11 cellular contexts compared by ENCODE assay signal in the genomic region with DNA sequence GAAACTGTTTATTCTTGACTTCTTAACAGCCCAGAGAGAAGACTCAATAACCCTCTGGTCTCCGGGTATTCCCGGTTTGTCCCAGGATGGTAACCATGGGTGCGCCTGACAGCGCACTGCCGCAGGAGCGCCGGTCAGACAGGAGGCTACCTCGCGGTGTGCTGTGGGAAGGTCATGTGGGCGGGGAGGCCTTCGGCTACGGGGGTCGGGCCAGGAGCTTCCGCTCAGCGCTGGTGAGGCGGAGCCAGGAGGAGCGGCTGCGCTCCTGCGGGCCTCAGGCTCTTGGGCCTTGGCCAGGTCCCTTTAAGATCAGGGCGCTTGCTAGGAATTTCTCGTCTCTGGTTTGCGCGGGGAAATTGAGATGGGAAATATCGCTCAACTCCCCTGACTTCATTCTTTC.
DNase-seq lines count a peak whose midpoint lies in the region; ATAC-seq and TF ChIP-seq lines count a peak whose summit lies in the region.
"Had no signal": no experiment of that assay in that cellular context is flagged by ENCODE, and none has a peak within 500 bp of the region (broad histone marks: within the 10 kb centered on the region; RNA-seq: fewer than 3 reads in every experiment).

No MANE protein-coding gene starts in this region.

- no peak overlapping the region for H2AFZ ChIP-seq in neural cell (ENCODE audit: low read depth, low read length)

- no peaks in the 10 kb centered on the region for H3K9me2 ChIP-seq in neural cell (ENCODE audit: insufficient read depth, low read length)

- TF ChIP-seq EP300 in neural cell (conservative IDR thresholded peaks at IDR 0.05; ENCODE audit: poor library complexity, severe bottlenecking) = no peak

- H3K4me3 Mint-ChIP-seq in stimulated activated naive B cell treated with anti-CD40 and anti-IgM and Interleukin-4, amounts not matched to agents 10 μg/mL and 1 μg/mL and 100 μg/mL, for 72 hours = no peak overlapping the region
- H3K4me3 Mint-ChIP-seq: activated T-cell treated with anti-CD3 and anti-CD28 coated beads, Interleukin-2, amount 50 U/mL, for 72 hours; CD4-positive, CD25-positive, alpha-beta regulatory T cell had no signal

- no peak overlapping the region for H3K27ac ChIP-seq in neural cell (ENCODE audit: low read length)

- H3K4me2 ChIP-seq in neural cell (ENCODE audit: low read length) = peak overlapping the region; percentile 42

- peak overlapping the region; percentile 33 for H3K9ac ChIP-seq in neural cell (ENCODE audit: low read length)

- no peaks in the 10 kb centered on the region for H3K4me1 Mint-ChIP-seq in stimulated activated naive B cell treated with anti-CD40 and anti-IgM and Interleukin-4, amounts not matched to agents 10 μg/mL and 1 μg/mL and 100 μg/mL, for 72 hours
- H3K4me1 Mint-ChIP-seq: CD4-positive, CD25-positive, alpha-beta regulatory T cell had no signal

- H3K9me3 ChIP-seq in neural cell (ENCODE audit: low read length) = no peaks in the 10 kb centered on the region

- TF ChIP-seq CTCF in epithelial cell of esophagus (IDR thresholded peaks at IDR 0.05; ENCODE audit: insufficient read depth, low read depth, low read length, missing control alignments) (no peak), neural cell (IDR thresholded peaks at IDR 0.05; ENCODE audit: poor library complexity, severe bottlenecking) (no peak)

- H3K4me3 ChIP-seq in epithelial cell of esophagus (ENCODE audit: low read length) (no peak overlapping the region), neural cell (ENCODE audit: low read length) (peak overlapping the region; percentile 58)

- no peaks in the 10 kb centered on the region for H3K36me3 ChIP-seq in neural cell (ENCODE audit: insufficient read depth, low read length)

- H3K36me3 Mint-ChIP-seq in stimulated activated naive B cell treated with anti-CD40 and anti-IgM and Interleukin-4, amounts not matched to agents 10 μg/mL and 1 μg/mL and 100 μg/mL, for 72 hours = no peaks in the 10 kb centered on the region
- H3K36me3 Mint-ChIP-seq: CD4-positive, CD25-positive, alpha-beta regulatory T cell had no signal

- no peak for TF ChIP-seq RAD21 in neural cell (conservative IDR thresholded peaks at IDR 0.05)

- no peaks in the 10 kb centered on the region for H3F3A ChIP-seq in neural cell (ENCODE audit: insufficient read depth, low read length, poor library complexity, severe bottlenecking)

- no peaks in the 10 kb centered on the region for H3K27me3 ChIP-seq in neural cell (ENCODE audit: insufficient read depth, low read depth, low read length)

- H3K27ac Mint-ChIP-seq in stimulated activated naive B cell treated with anti-CD40 and anti-IgM and Interleukin-4, amounts not matched to agents 10 μg/mL and 1 μg/mL and 100 μg/mL, for 72 hours = no peak overlapping the region
- H3K27ac Mint-ChIP-seq: activated T-cell treated with anti-CD3 and anti-CD28 coated beads, Interleukin-2, amount 50 U/mL, for 72 hours; CD4-positive, CD25-positive, alpha-beta regulatory T cell had no signal

- no peak for ATAC-seq in HG02588 (IDR thresholded peaks at IDR 0.05; ENCODE audit: unreplicated experiment)
- no peak for ATAC-seq in stimulated activated naive B cell treated with anti-CD40 and anti-IgM and Interleukin-4, amounts not matched to agents 10 μg/mL and 1 μg/mL and 100 μg/mL, for 72 hours (replicated peaks)
- ATAC-seq: activated T-cell treated with anti-CD3 and anti-CD28 coated beads, Interleukin-2, amount 50 U/mL, for 72 hours had no signal

- no peaks in the 10 kb centered on the region for H3K27me3 Mint-ChIP-seq in stimulated activated naive B cell treated with anti-CD40 and anti-IgM and Interleukin-4, amounts not matched to agents 10 μg/mL and 1 μg/mL and 100 μg/mL, for 72 hours
- H3K27me3 Mint-ChIP-seq: CD4-positive, CD25-positive, alpha-beta regulatory T cell had no signal

- H3K79me2 ChIP-seq in neural cell (replicated peaks; ENCODE audit: insufficient read depth, low read length) = no peaks in the 10 kb centered on the region

- H3K9me3 Mint-ChIP-seq in stimulated activated naive B cell treated with anti-CD40 and anti-IgM and Interleukin-4, amounts not matched to agents 10 μg/mL and 1 μg/mL and 100 μg/mL, for 72 hours = peaks cover 0 to 2% of the 10 kb centered on the region in 2 donors

- DNase-seq in DMS114 treated with DMSO at 0.1 percent for 48 hours (lab: John Stamatoyannopoulos, UW; ENCODE audit: unreplicated experiment) (peak; percentile 17), NCI-H526 (lab: John Stamatoyannopoulos, UW) (peak; percentile 15 to 81), epithelial cell of esophagus (ENCODE audit: low read depth) (peak; percentile 25), occipital lobe (lab: John Stamatoyannopoulos, UW) (no peak)
- DNase-seq in activated naive CD4-positive, alpha-beta T cell treated with Interleukin-2 at 50 U/mL for 16 hours = no peak
- no peak for DNase-seq in stimulated activated naive B cell treated with anti-CD40 and anti-IgM and Interleukin-4, amounts not matched to agents 10 μg/mL and 1 μg/mL and 100 μg/mL, for 72 hours
- DNase-seq: activated T-cell treated with anti-CD3 and anti-CD28 coated beads, Interleukin-2, amount 50 U/mL, for 72 hours; CD4-positive, CD25-positive, alpha-beta regulatory T cell; SW 1271 had no signal

- H4K20me1 ChIP-seq in neural cell (ENCODE audit: insufficient read depth) = no peaks in the 10 kb centered on the region

TF ChIP-seq in neural cell, 6 proteins besides CTCF, POLR2A, EP300 and RAD21:
- TF ChIP-seq MXI1 (conservative IDR thresholded peaks at IDR 0.05; ENCODE audit: poor library complexity, severe bottlenecking) = peak; percentile 23
- TF ChIP-seq EZH2 (IDR thresholded peaks at IDR 0.05; ENCODE audit: borderline replicate concordance, insufficient read depth, low read length, poor library complexity, severe bottlenecking) = no peak

Comparison
In these comparisons a context has a peak if more than half of its experiments do, and no peak if none do; other contexts are left out.
1. DNase-seq: peak in DMS114 treated with DMSO at 0.1 percent for 48 hours (single experiment), NCI-H526 (2 of 2) and epithelial cell of esophagus (single experiment); none in activated naive CD4-positive, alpha-beta T cell treated with Interleukin-2 at 50 U/mL for 16 hours (single experiment), stimulated activated naive B cell treated with anti-CD40 and anti-IgM and Interleukin-4, amounts not matched to agents 10 μg/mL and 1 μg/mL and 100 μg/mL, for 72 hours (single experiment) and occipital lobe (single experiment).